In genomic region chr9:98706651-98707103, GRCh38 we compare ENCODE assay signal across 1 cellular context.
TF ChIP-seq lines count a peak whose summit lies in the region.

No MANE protein-coding gene starts in this region.

TF ChIP-seq in GM23338, 12 proteins besides CTCF, POLR2A, EP300 and RAD21 (continued from another document):
- no peak for TF ChIP-seq EZH2 (IDR thresholded peaks at IDR 0.05; ENCODE audit: low read depth, unreplicated experiment)
- TF ChIP-seq REST (IDR thresholded peaks at IDR 0.05; ENCODE audit: unreplicated experiment): no peak
- no peak for TF ChIP-seq STAT1 (IDR thresholded peaks at IDR 0.05; ENCODE audit: unreplicated experiment)
